Comparison of ENCODE assay signal across 12 cellular contexts in the genomic region with DNA sequence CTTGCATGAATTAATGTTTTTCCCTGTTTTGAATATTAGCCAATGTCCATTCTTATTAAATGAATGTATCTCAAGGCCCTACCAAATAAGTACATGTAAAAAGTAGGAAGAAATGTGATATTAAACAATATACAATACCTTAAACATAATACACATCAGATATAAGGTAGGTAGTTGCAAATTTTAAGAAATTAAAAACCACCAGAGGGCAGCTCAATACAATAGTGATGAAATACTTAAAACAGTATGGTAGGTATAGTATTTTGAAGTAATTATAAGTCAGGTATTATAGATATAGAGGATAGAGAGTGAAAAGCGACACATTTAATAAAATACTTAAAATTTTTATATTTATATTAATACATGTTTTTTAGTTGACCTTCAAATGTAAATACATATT. TPM values are rescaled to one million over a fixed set of nuclear protein-coding genes. Genes with fewer than 3 reads are reported as not detected.
DNase-seq lines count a peak whose midpoint lies in the region; ATAC-seq, FAIRE-seq and TF ChIP-seq lines count a peak whose summit lies in the region.
"Had no signal": no experiment of that assay in that cellular context is flagged by ENCODE, and none has a peak within 500 bp of the region (broad histone marks: within the 10 kb centered on the region; RNA-seq: fewer than 3 reads in every experiment).

No MANE protein-coding gene starts in this region.

- TF ChIP-seq POLR2A in lower leg skin (IDR thresholded peaks at IDR 0.05), result no peak

- TF ChIP-seq CTCF in GM10248 (IDR thresholded peaks at IDR 0.05; ENCODE audit: control extremely low read depth, extremely low read depth, low read depth, missing control alignments) (no peak), fibroblast of the aortic adventitia (IDR thresholded peaks at IDR 0.05; ENCODE audit: insufficient read depth, low read length) (peak; percentile 18), lower leg skin (IDR thresholded peaks at IDR 0.05) (no peak)
- no peak for TF ChIP-seq CTCF in CD4-positive, alpha-beta T cell (IDR thresholded peaks at IDR 0.05)

- H3K27ac ChIP-seq in CD4-positive, alpha-beta T cell (ENCODE audit: low read depth, low read length), result no peak overlapping the region

- no peaks in the 10 kb centered on the region for H3K36me3 Mint-ChIP-seq in CD4-positive, alpha-beta T cell (ENCODE audit: low read depth)
- H3K36me3 Mint-ChIP-seq: natural killer cell had no signal

- no peak overlapping the region for H3K4me3 Mint-ChIP-seq in CD4-positive, alpha-beta T cell
- H3K4me3 Mint-ChIP-seq: activated naive CD4-positive, alpha-beta T cell treated with anti-CD3 and anti-CD28 coated beads for 36 hours; natural killer cell had no signal

- H3K27ac Mint-ChIP-seq in CD4-positive, alpha-beta T cell, result no peak overlapping the region
- H3K27ac Mint-ChIP-seq: activated naive CD4-positive, alpha-beta T cell treated with anti-CD3 and anti-CD28 coated beads for 36 hours; natural killer cell had no signal

- H3K4me3 ChIP-seq in fibroblast of the aortic adventitia (ENCODE audit: low read depth, low read length) (no peak overlapping the region), lower leg skin (ENCODE audit: low read depth, poor library complexity, severe bottlenecking) (no peak overlapping the region)

- peak; percentile 15 for DNase-seq in GM10248 (ENCODE audit: extremely low spot score)
- DNase-seq in SK-MEL-5 (ENCODE audit: low read depth, low spot score), result peak; percentile 30
- peak; percentile 62 for DNase-seq in fibroblast of the aortic adventitia (ENCODE audit: low read depth)
- DNase-seq in CD4-positive, alpha-beta T cell, result no peak
- no peak for DNase-seq in activated effector memory CD4-positive, alpha-beta T cell treated with Interleukin-2 at 50 U/mL for 16 hours
- no peak for DNase-seq in NCI-H345 treated with DMSO at 0.1 percent for 48 hours (lab: John Stamatoyannopoulos, UW; ENCODE audit: unreplicated experiment)
- no peak for DNase-seq in lower leg skin (ENCODE audit: low spot score in 2 of 2)
- DNase-seq: activated naive CD4-positive, alpha-beta T cell treated with anti-CD3 and anti-CD28 coated beads for 36 hours; DMS153; natural killer cell had no signal

- 79 to 86% methylated on average over 1 of the region's 1 CpG for WGBS in lower leg skin, 2 donors

- H3K27me3 Mint-ChIP-seq in CD4-positive, alpha-beta T cell, result peaks cover 16% of the 10 kb centered on the region

- ATAC-seq in CD4-positive, alpha-beta T cell (ENCODE audit: poor library complexity), result no peak
- ATAC-seq: natural killer cell had no signal

- in situ Hi-C loops in SK-MEL-5 (cut with HindIII; ENCODE audit: low pct_unique_long_range_greater_than_20kb, low sequenced_read_pairs), result no loop called here

- POLR2A ChIA-PET in GM10248 (lab: Yijun Ruan, JAX), result no interaction called here
- POLR2A ChIA-PET in CD4-positive, alpha-beta T cell (lab: Charles Lee), result no interaction called here

- no peaks in the 10 kb centered on the region for H3K27me3 ChIP-seq in CD4-positive, alpha-beta T cell (ENCODE audit: control insufficient read depth, insufficient read depth, low read length)

- FAIRE-seq in A204.1 (lab: Jason Lieb, UNC), result peak; percentile 93
- FAIRE-seq: frontal cortex had no signal

- CTCF ChIA-PET in GM10248 (lab: Yijun Ruan, JAX), result interaction anchor here (0.8 to 1.3 kb wide), 4 partner anchors 20 to 482 kb away, joined by 3 to 5 read pairs (median 4); no protein-coding TSS in a partner anchor
- CTCF ChIA-PET in CD4-positive, alpha-beta T cell (lab: Charles Lee), result no interaction called here

- H3K4me1 Mint-ChIP-seq in CD4-positive, alpha-beta T cell (ENCODE audit: low read depth), result no peaks in the 10 kb centered on the region
- H3K4me1 Mint-ChIP-seq: natural killer cell had no signal

- peaks cover 7% of the 10 kb centered on the region for H3K9me3 Mint-ChIP-seq in CD4-positive, alpha-beta T cell
- H3K9me3 Mint-ChIP-seq: activated naive CD4-positive, alpha-beta T cell treated with anti-CD3 and anti-CD28 coated beads for 36 hours had no signal

- intact Hi-C loops in CD4-positive, alpha-beta T cell (cut with DNase I, micrococcal nuclease), result no loop called here
- intact Hi-C loops in lower leg skin (cut with DNase I; ENCODE audit: low total_unique reads), result no loop called here

- H3K9me3 ChIP-seq in CD4-positive, alpha-beta T cell (ENCODE audit: control insufficient read depth, low read length), result no peaks in the 10 kb centered on the region

RNA-seq across cellular contexts. Expression of gene CDK14, which starts 43.6 kb away (rescaled TPM):
- 2.0 and 2.3 TPM in 2 replicates for total RNA-seq in SK-MEL-5 (2014; rRNA removed; shearing (Covaris generic))
- polyA plus RNA-seq in SK-MEL-5 (2015; cell fraction: cytosol; rRNA removed), result 0.68 and 2.3 TPM in 2 replicates
- polyA plus RNA-seq in SK-MEL-5 (2015; cell fraction: nucleus; rRNA removed), result 1.8 and 1.9 TPM in 2 replicates
- total RNA-seq in fibroblast of the aortic adventitia (ENCODE audit: low replicate concordance) (26.7 and 44.8 TPM in 2 replicates), lower leg skin (10 to 100 TPM in 1 of 4 donors, 1 to 10 TPM in 3; 1.1 to 12.7 (median 5.8) TPM)
- under 1 TPM; 0.45 to 0.47 TPM for total RNA-seq in CD4-positive, alpha-beta T cell

Comparison
In these comparisons a context has a peak if more than half of its experiments do, and no peak if none do; other contexts are left out.
1. DNase-seq: peak in GM10248 (single experiment), SK-MEL-5 (single experiment) and fibroblast of the aortic adventitia (single experiment); none in CD4-positive, alpha-beta T cell (0 of 10), activated effector memory CD4-positive, alpha-beta T cell treated with Interleukin-2 at 50 U/mL for 16 hours (single experiment), NCI-H345 treated with DMSO at 0.1 percent for 48 hours (single experiment) and lower leg skin (0 of 2).